Comparison of ENCODE assay signal across 5 cellular contexts in genomic region chr16:76976756-76977155, GRCh38.
"Had no signal": no experiment of that assay in that cellular context is flagged by ENCODE, and none has a peak within 500 bp of the region (broad histone marks: within the 10 kb centered on the region; RNA-seq: fewer than 3 reads in every experiment).

No MANE protein-coding gene starts in this region.

- H2AFZ ChIP-seq: GM23338 had no signal

- H3K4me3 ChIP-seq: GM23338, K562 had no signal

- H3K4me2 ChIP-seq: GM23338 had no signal

- DNase-seq: H9, HCEC 1CT, IMR-90 had no signal

- ATAC-seq: GM23338, K562 had no signal
